ENCODE assay signal across 25 cellular contexts in the genomic region with DNA sequence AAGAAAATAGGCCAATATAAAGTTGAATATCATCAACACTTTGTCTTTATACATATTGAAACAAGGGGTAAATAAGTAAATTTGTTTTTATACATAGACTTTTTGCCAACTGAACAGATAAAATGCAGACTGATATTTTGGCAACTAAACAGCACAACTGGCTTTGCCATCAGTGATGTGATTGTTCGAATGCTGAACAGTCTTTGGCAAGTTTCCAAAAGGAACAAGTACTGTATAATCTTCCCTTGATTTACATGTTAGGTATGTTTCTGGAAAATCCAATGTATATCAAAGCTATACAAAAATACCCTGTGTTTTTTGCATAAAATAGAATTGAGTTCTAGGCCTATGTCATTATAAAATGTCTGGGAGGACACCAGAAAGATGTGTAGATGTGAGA. TPM values are rescaled to one million over a fixed set of nuclear protein-coding genes. Genes with fewer than 3 reads are reported as not detected.
"Had no signal": no experiment of that assay in that cellular context is flagged by ENCODE, and none has a peak within 500 bp of the region (broad histone marks: within the 10 kb centered on the region; RNA-seq: fewer than 3 reads in every experiment).

No MANE protein-coding gene starts in this region.

- H3K27me3 ChIP-seq: esophagus muscularis mucosa, gastroesophageal sphincter, sigmoid colon, transverse colon had no signal

- DNase-seq: cortex of kidney; effector memory CD4-positive, alpha-beta T cell; foreskin fibroblast; kidney; left cardiac atrium; left ventricle myocardium superior; mesendoderm; naive thymus-derived CD4-positive, alpha-beta T cell; nephron progenitor cell; psoas muscle; sigmoid colon; stimulated activated CD4-positive, alpha-beta T cell treated with anti-CD3 and anti-CD28 coated beads, Interleukin-2, amount 100 ng/mL, for 24 hours; stimulated activated CD4-positive, alpha-beta T cell treated with anti-CD3 and anti-CD28 coated beads, Interleukin-4, amount 100 ng/mL, for 4 hours; stimulated activated naive B cell treated with anti-CD40 and anti-IgM and Interleukin-4, amounts not matched to agents 10 μg/mL and 1 μg/mL and 100 μg/mL, for 72 hours; stimulated activated naive CD8-positive, alpha-beta T cell treated with anti-CD3 and anti-CD28 coated beads, Interleukin-15, amount 100 ng/mL, for 72 hours; transverse colon had no signal

- H3K9me3 ChIP-seq: esophagus muscularis mucosa, gastroesophageal sphincter, psoas muscle, sigmoid colon, thoracic aorta, transverse colon had no signal

- H3K9ac ChIP-seq: parathyroid adenoma had no signal

- H3K4me1 ChIP-seq: parathyroid adenoma, psoas muscle, transverse colon had no signal

- H3K36me3 ChIP-seq: esophagus muscularis mucosa, gastroesophageal sphincter, sigmoid colon, thoracic aorta, transverse colon had no signal

- H3K4me3 ChIP-seq: esophagus muscularis mucosa, gastroesophageal sphincter, lung, psoas muscle, sigmoid colon, skin epidermis, thoracic aorta, transverse colon had no signal

- FAIRE-seq: endometrium, kidney had no signal

- H3K27ac ChIP-seq: epithelial cell of prostate, esophagus muscularis mucosa, gastroesophageal sphincter, parathyroid adenoma, psoas muscle, sigmoid colon, skin epidermis, thoracic aorta, transverse colon had no signal

- H3K79me2 ChIP-seq: parathyroid adenoma had no signal

- H2AFZ ChIP-seq: parathyroid adenoma had no signal

RNA-seq across cellular contexts. Expression of a gene that starts 18.2 kb away (rescaled TPM):
- total RNA-seq: gastroesophageal sphincter; kidney; naive thymus-derived CD4-positive, alpha-beta T cell; sigmoid colon; subcutaneous adipose tissue; transverse colon had no signal
- polyA plus RNA-seq: naive thymus-derived CD4-positive, alpha-beta T cell had no signal
